5 cellular contexts compared by ENCODE assay signal in genomic region chr4:165227401-165227800, GRCh38. TPM values are rescaled to one million over a fixed set of nuclear protein-coding genes. Genes with fewer than 3 reads are reported as not detected.
DNase-seq lines count a peak whose midpoint lies in the region; ATAC-seq, FAIRE-seq and TF ChIP-seq lines count a peak whose summit lies in the region.
"Not testable (repeated sequence)": the region's sequence is repeated elsewhere in the genome, so short reads cannot be mapped to it uniquely, and the experiment has no call there.

No MANE protein-coding gene starts in this region.

- dilution Hi-C loops in keratinocyte (cut with MboI; ENCODE audit: extremely low pct_ligation_motif_present, low sequenced_read_pairs) = not testable (repeated sequence)

- H3K79me2 ChIP-seq in H1 (ENCODE audit: control insufficient read depth in 1 of 2, insufficient read depth in 2 of 2, low read length in 2 of 2); keratinocyte (ENCODE audit: control insufficient read depth, insufficient read depth, low read length): not testable (repeated sequence)

- H4K20me1 ChIP-seq in H1 (replicated peaks in 1 of 2; ENCODE audit: control insufficient read depth in 1 of 2, insufficient read depth in 2 of 2, low read length in 2 of 2); keratinocyte (ENCODE audit: control insufficient read depth, extremely low read depth, insufficient read depth, low read length): not testable (repeated sequence)

- not testable (repeated sequence) for H3K4ac ChIP-seq in H1 (replicated peaks; ENCODE audit: insufficient read length, low read depth, low read length)

- CTCF ChIA-PET in H1 (lab: Charles Lee; ENCODE audit: partially characterized antibody) = not testable (repeated sequence)

- not testable (repeated sequence) for H2AFZ ChIP-seq in H1 (ENCODE audit: low read length); keratinocyte (ENCODE audit: control insufficient read depth, low read length)

- not testable (repeated sequence) for H3K9me3 ChIP-seq in H1 (ENCODE audit: insufficient read depth in 2 of 2, low read depth in 1 of 2, low read length in 1 of 2); keratinocyte (ENCODE audit: control insufficient read depth, low read depth, low read length)

- H3K9me1 ChIP-seq in keratinocyte (ENCODE audit: control insufficient read depth, extremely low read depth, insufficient read depth, low read length) = not testable (repeated sequence)

- WGBS in H1 (ENCODE audit: extremely low coverage in 1 of 2, insufficient coverage in 1 of 2, insufficient read length in 1 of 2, insufficient replicate concordance in 2 of 2, low coverage in 1 of 2, low lambda C conversion rate in 2 of 2, missing lambda C conversion rate in 1 of 2), 2 experiments = 82% methylated on average over 2 of the region's 2 CpGs; no CpG with 5 or more reads in 1 of the 2 experiments

- H2BK120ac ChIP-seq in H1 (replicated peaks; ENCODE audit: low read depth, low read length) = not testable (repeated sequence)

- not testable (repeated sequence) for H3K36me3 ChIP-seq in H1 (ENCODE audit: control insufficient read depth in 2 of 4, insufficient read depth in 4 of 4, low read length in 3 of 4); keratinocyte (ENCODE audit: control insufficient read depth in 2 of 2, extremely low read depth in 1 of 2, insufficient read depth in 2 of 2, low read length in 2 of 2)

- H3K23me2 ChIP-seq in H1 (ENCODE audit: low read depth, low read length) = not testable (repeated sequence)

- not testable (repeated sequence) for H4K91ac ChIP-seq in H1 (replicated peaks; ENCODE audit: insufficient read length, low read length)

- H3K27ac ChIP-seq in H1 (ENCODE audit: low read depth, low read length); keratinocyte (ENCODE audit: control insufficient read depth, insufficient read depth, low read length): not testable (repeated sequence)

- not testable (repeated sequence) for H4K5ac ChIP-seq in H1 (ENCODE audit: insufficient read length, low read depth, low read length)

- TF ChIP-seq RAD21 in H1 (IDR thresholded peaks at IDR 0.05 in 1 of 2, conservative IDR thresholded peaks at IDR 0.05 in 1 of 2; ENCODE audit: low read depth in 2 of 2, low read length in 2 of 2) = not testable (repeated sequence)

- H3K23ac ChIP-seq in H1 (ENCODE audit: insufficient read length) = not testable (repeated sequence)

- not testable (repeated sequence) for H3K4me3 ChIP-seq in H1 (ENCODE audit: extremely low read depth in 1 of 4, insufficient read depth in 2 of 4, low read depth in 3 of 4, low read length in 4 of 4); keratinocyte (ENCODE audit: control insufficient read depth in 2 of 3, extremely low read depth in 1 of 3, insufficient read depth in 2 of 3, low read depth in 1 of 3, low read length in 3 of 3)

- H3K18ac ChIP-seq in H1 (ENCODE audit: extremely low read depth, low read length) = not testable (repeated sequence)

- not testable (repeated sequence) for H3K9ac ChIP-seq in H1 (replicated peaks in 1 of 4; ENCODE audit: extremely low read depth in 1 of 4, low read depth in 3 of 4, low read length in 3 of 4); keratinocyte (ENCODE audit: control insufficient read depth, extremely low read depth, insufficient read depth, low read length)

- POLR2A ChIA-PET in H1 (lab: Charles Lee; ENCODE audit: partially characterized antibody) = interaction anchor here (0.7 kb wide), 1 partner anchor 18 kb away, joined by 4 read pairs; no protein-coding TSS in a partner anchor

- H3K14ac ChIP-seq in H1 (ENCODE audit: insufficient read length) = not testable (repeated sequence)

- H4K8ac ChIP-seq in H1 (ENCODE audit: extremely low read depth, insufficient read depth, low read length) = not testable (repeated sequence)

- TF ChIP-seq CTCF in H1 (IDR thresholded peaks at IDR 0.05; ENCODE audit: control extremely low read depth in 1 of 3, insufficient read depth in 1 of 3, low read depth in 1 of 3, low read length in 3 of 3); keratinocyte (optimal IDR thresholded peaks at IDR 0.05 in 1 of 3, IDR thresholded peaks at IDR 0.05 in 1 of 3, conservative IDR thresholded peaks at IDR 0.05 in 1 of 3; ENCODE audit: extremely low read depth in 1 of 3, insufficient read depth in 2 of 3, low read length in 3 of 3): not testable (repeated sequence)

- not testable (repeated sequence) for H3K56ac ChIP-seq in H1 (replicated peaks; ENCODE audit: insufficient read length, low read depth, low read length)

- H2BK20ac ChIP-seq in H1 (ENCODE audit: low read length) = not testable (repeated sequence)

- TF ChIP-seq POLR2A in GM12891 (IDR thresholded peaks at IDR 0.05; ENCODE audit: low read depth, low read length); H1 (IDR thresholded peaks at IDR 0.05; ENCODE audit: control extremely low read depth in 1 of 2, low read depth in 2 of 2, low read length in 2 of 2): not testable (repeated sequence)

- not testable (repeated sequence) for H2AK5ac ChIP-seq in H1 (ENCODE audit: low read depth, low read length)

- H3K4me2 ChIP-seq in H1 (ENCODE audit: insufficient read depth in 1 of 2, low read depth in 2 of 2, low read length in 2 of 2); keratinocyte (ENCODE audit: control insufficient read depth, extremely low read depth, insufficient read depth, low read depth, low read length): not testable (repeated sequence)

- H3K27me3 ChIP-seq in H1 (replicated peaks in 1 of 4; ENCODE audit: control insufficient read depth in 3 of 4, extremely low read depth in 1 of 4, insufficient read depth in 3 of 4, low read length in 3 of 4); keratinocyte (ENCODE audit: control insufficient read depth, extremely low read depth, insufficient read depth, low read length): not testable (repeated sequence)

- not testable (repeated sequence) for H3K4me1 ChIP-seq in H1 (replicated peaks in 1 of 4; ENCODE audit: control insufficient read depth in 3 of 4, insufficient read depth in 4 of 4, low read length in 3 of 4)
- peaks cover 12% of the 10 kb centered on the region for H3K4me1 ChIP-seq in keratinocyte (ENCODE audit: control insufficient read depth, extremely low read depth, insufficient read depth, low read length)

- not testable (repeated sequence) for DNase-seq in GM12891 (ENCODE audit: insufficient read length, low spot score); HTR-8/SVneo (ENCODE audit: insufficient read length, low spot score); H1 (ENCODE audit: low read depth in 1 of 2, low spot score in 2 of 2); keratinocyte (ENCODE audit: low read depth, low spot score)

- H2BK15ac ChIP-seq in H1 (ENCODE audit: low read length) = not testable (repeated sequence)

- not testable (repeated sequence) for H2BK12ac ChIP-seq in H1 (ENCODE audit: low read depth, low read length)

- ATAC-seq in esophagus mucosa = peak; percentile 93

- H2BK5ac ChIP-seq in H1 (ENCODE audit: low read depth, low read length) = not testable (repeated sequence)

- not testable (repeated sequence) for H3K79me1 ChIP-seq in H1 (ENCODE audit: low read depth, low read length)

- TF ChIP-seq EP300 in H1 (IDR thresholded peaks at IDR 0.05; ENCODE audit: borderline replicate concordance in 1 of 2, low read depth in 2 of 2, low read length in 2 of 2) = not testable (repeated sequence)

- FAIRE-seq in GM12891 (lab: Jason Lieb, UNC) (peak; percentile 86), HTR-8/SVneo (lab: Jason Lieb, UNC) (peak; percentile 82), H1 (lab: Jason Lieb, UNC) (peak; percentile 76), keratinocyte (lab: Jason Lieb, UNC) (peak; percentile 17)

RNA-seq across cellular contexts. Expression of gene KLHL2, which starts 20.0 kb away (rescaled TPM):
- 8.5 TPM for polyA plus RNA-seq in GM12891 (2012; ENCODE audit: low read depth, missing spikeins)
- total RNA-seq in H1 (2021; fragmentation: NEBNext Ultra II Directional; extraction: Animal tissue kit (Norgen Biotek cat#: 25700)) = 9.9 and 12.0 TPM in 2 replicates
- polyA plus RNA-seq in H1 (2011; rRNA removed) (3.2 and 5.2 TPM in 2 replicates), keratinocyte (10.2 to 18.5 TPM (median 10.7 TPM) in 3 replicates)
- polyA plus RNA-seq in H1 (2011; cell fraction: cytosol; rRNA removed) = 8.4 TPM
- 2.8 TPM for polyA plus RNA-seq in H1 (2011; cell fraction: nucleus; rRNA removed)
- polyA plus RNA-seq in H1 (2012, experiment 1 of 2) = 9.2 to 13.0 TPM (median 11.2 TPM) in 4 replicates
- polyA plus RNA-seq in H1 (2012, experiment 2 of 2) = 0.76 TPM
- polyA plus RNA-seq in H1 (2013, experiment 1 of 2) = 5.0 TPM
- 5.5 TPM for polyA plus RNA-seq in H1 (2013, experiment 2 of 2)
- polyA minus RNA-seq in H1 (2011; rRNA and poly(A)+ RNA removed) = 6.1 and 9.1 TPM in 2 replicates
- 5.6 TPM for polyA minus RNA-seq in H1 (2011; cell fraction: cytosol; rRNA and poly(A)+ RNA removed)
- polyA minus RNA-seq in H1 (2011; cell fraction: nucleus; rRNA and poly(A)+ RNA removed) = 9.6 TPM
- 26.7 TPM for total RNA-seq in esophagus mucosa
- polyA plus RNA-seq in keratinocyte (2011; ENCODE audit: low read depth) = 25.5 TPM
- polyA plus RNA-seq in keratinocyte (2011; cell fraction: cytosol; rRNA removed) = 9.3 and 15.5 TPM in 2 replicates
- 14.0 and 18.0 TPM in 2 replicates for polyA plus RNA-seq in keratinocyte (2011; cell fraction: nucleus; rRNA removed)
- 10.0 and 15.7 TPM in 2 replicates for polyA plus RNA-seq in keratinocyte (2012; ENCODE audit: low replicate concordance)
- polyA minus RNA-seq in keratinocyte = 2.8 to 13.3 TPM (median 8.2 TPM) in 3 replicates
- polyA minus RNA-seq in keratinocyte (2011; cell fraction: cytosol; rRNA and poly(A)+ RNA removed) = 5.4 TPM
- polyA minus RNA-seq in keratinocyte (2011; cell fraction: nucleus; rRNA and poly(A)+ RNA removed) = 3.4 and 9.7 TPM in 2 replicates
